ENCODE assay signal across 12 cellular contexts in genomic region chr3:159418571-159419526, GRCh38.
A peak's percentile ranks its signal among the peaks of the same experiment; 100 is the strongest.
DNase-seq lines count a peak whose midpoint lies in the region; ATAC-seq and TF ChIP-seq lines count a peak whose summit lies in the region.
"Had no signal": no experiment of that assay in that cellular context is flagged by ENCODE, and none has a peak within 500 bp of the region (broad histone marks: within the 10 kb centered on the region; RNA-seq: fewer than 3 reads in every experiment).

No MANE protein-coding gene starts in this region.

- ATAC-seq in PC-3 (peak; percentile 69), GM21529 (IDR thresholded peaks at IDR 0.05; ENCODE audit: unreplicated experiment) (no peak), HG03342 (IDR thresholded peaks at IDR 0.05; ENCODE audit: unreplicated experiment) (no peak)

- intact Hi-C loops in PC-3 (cut with micrococcal nuclease) = no loop called here
- intact Hi-C loops in testis (cut with DNase I; ENCODE audit: low total_unique reads) = no loop called here

- H3K27me3 ChIP-seq in PC-3 (ENCODE audit: low read length) (no peaks in the 10 kb centered on the region), fibroblast of lung (ENCODE audit: control insufficient read depth, insufficient read depth, low read length) (no peaks in the 10 kb centered on the region), neuronal stem cell (ENCODE audit: control insufficient read depth in 3 of 3, insufficient read depth in 3 of 3, low read depth in 1 of 3, low read length in 3 of 3) (no peaks in the 10 kb centered on the region), testis (no peaks in the 10 kb centered on the region)

- H3K14ac ChIP-seq in neuronal stem cell (ENCODE audit: low read length) = no peak overlapping the region

- POLR2A ChIA-PET in PC-3 (lab: Charles Lee; ENCODE audit: unreplicated experiment) = no interaction called here

- BruUV-seq in PC-3 (replicated peaks; lab: Mats Ljungman, UMichigan) = no TSS peak

- H3K9ac ChIP-seq in PC-3 (ENCODE audit: low read length) = no peak overlapping the region
- H3K9ac ChIP-seq in fibroblast of lung (ENCODE audit: insufficient read depth, low read length) = no peak overlapping the region
- H3K9ac ChIP-seq in neuronal stem cell (ENCODE audit: low read depth, low read length, poor library complexity) = no peak overlapping the region

- H3K4me3 ChIP-seq in PC-3 (ENCODE audit: low read length) = no peak overlapping the region
- no peak overlapping the region for H3K4me3 ChIP-seq in fibroblast of lung (replicated peaks in 1 of 4; ENCODE audit: control extremely low read depth in 1 of 4, insufficient read depth in 1 of 4, low read depth in 3 of 4, low read length in 4 of 4)
- no peak overlapping the region for H3K4me3 ChIP-seq in neuronal stem cell (ENCODE audit: low read length in 2 of 2)
- H3K4me3 ChIP-seq in testis = no peak overlapping the region

- H3F3A ChIP-seq in PC-3 (ENCODE audit: low read length, unreplicated experiment) = no peaks in the 10 kb centered on the region

- no peak overlapping the region for H2AK5ac ChIP-seq in neuronal stem cell (ENCODE audit: low read depth, low read length)

- H3K27ac ChIP-seq in PC-3 (ENCODE audit: low read length) (no peak overlapping the region), fibroblast of lung (ENCODE audit: insufficient read depth, low read length) (no peak overlapping the region), neuronal stem cell (replicated peaks; ENCODE audit: low read length) (no peak overlapping the region), testis (no peak overlapping the region)

- no peak overlapping the region for H4K8ac ChIP-seq in neuronal stem cell (ENCODE audit: low read depth, low read length)

- no peaks in the 10 kb centered on the region for H4K20me1 ChIP-seq in PC-3 (ENCODE audit: low read length)
- no peaks in the 10 kb centered on the region for H4K20me1 ChIP-seq in fibroblast of lung (ENCODE audit: control insufficient read depth, extremely low read depth, insufficient read depth, low read length)

- no peak for TF ChIP-seq CTCF in PC-3 (conservative IDR thresholded peaks at IDR 0.05; ENCODE audit: low read depth, low read length)
- no peak for TF ChIP-seq CTCF in fibroblast of lung (conservative IDR thresholded peaks at IDR 0.05 in 1 of 2, IDR thresholded peaks at IDR 0.05 in 1 of 2; ENCODE audit: low read depth in 1 of 2, low read length in 2 of 2)
- no peak for TF ChIP-seq CTCF in testis (IDR thresholded peaks at IDR 0.05)

- no peak overlapping the region for H2BK12ac ChIP-seq in neuronal stem cell (ENCODE audit: low read length)

- CTCF ChIA-PET in PC-3 (lab: Charles Lee) = no interaction called here

- H3K79me1 ChIP-seq in neuronal stem cell (ENCODE audit: low read depth, low read length) = no peaks in the 10 kb centered on the region

- H3K4me2 ChIP-seq in PC-3 (ENCODE audit: low read length) (no peak overlapping the region), fibroblast of lung (ENCODE audit: extremely low read depth, insufficient read depth, low read length) (no peak overlapping the region), neuronal stem cell (ENCODE audit: insufficient read depth, low read length, poor library complexity, severe bottlenecking) (no peak overlapping the region)

- no peak overlapping the region for H2BK5ac ChIP-seq in neuronal stem cell (ENCODE audit: low read length)

- H3K79me2 ChIP-seq in PC-3 (ENCODE audit: low read length) = no peaks in the 10 kb centered on the region
- no peaks in the 10 kb centered on the region for H3K79me2 ChIP-seq in fibroblast of lung (ENCODE audit: control insufficient read depth, insufficient read depth, low read length)

- H3K4me1 ChIP-seq in PC-3 (ENCODE audit: insufficient read depth, low read length) (peaks cover 9% of the 10 kb centered on the region), fibroblast of lung (ENCODE audit: control insufficient read depth, extremely low read depth, insufficient read depth, low read length) (no peaks in the 10 kb centered on the region), neuronal stem cell (ENCODE audit: control insufficient read depth in 2 of 2, insufficient read depth in 1 of 2, low read depth in 1 of 2, low read length in 2 of 2) (peaks cover 3% of the 10 kb centered on the region in 2 donors), testis (no peaks in the 10 kb centered on the region)

- no peaks in the 10 kb centered on the region for H3K9me2 ChIP-seq in PC-3 (replicated peaks; ENCODE audit: low read length)

- H3K18ac ChIP-seq in neuronal stem cell (ENCODE audit: low read length) = no peak overlapping the region

- no peak overlapping the region for H2BK15ac ChIP-seq in neuronal stem cell (ENCODE audit: low read length)

- H3K4ac ChIP-seq in neuronal stem cell (ENCODE audit: low read length) = no peak overlapping the region

- no peak overlapping the region for H3K23ac ChIP-seq in neuronal stem cell (ENCODE audit: low read depth, low read length, poor library complexity)

- no peak overlapping the region for H2AFZ ChIP-seq in PC-3 (ENCODE audit: low read length)
- no peak overlapping the region for H2AFZ ChIP-seq in fibroblast of lung (ENCODE audit: low read length)
- peak overlapping the region; percentile 11 for H2AFZ ChIP-seq in neuronal stem cell (ENCODE audit: low read length)

- H2BK120ac ChIP-seq in neuronal stem cell (ENCODE audit: low read depth, low read length) = no peak overlapping the region

- H3K36me3 ChIP-seq in PC-3 (ENCODE audit: low read depth, low read length) (0 out of 2 replicates have a peak, but pooled peaks cover 3% of the 10 kb centered on the region), fibroblast of lung (ENCODE audit: control insufficient read depth, insufficient read depth, low read length) (no peaks in the 10 kb centered on the region), neuronal stem cell (replicated peaks in 1 of 2; ENCODE audit: control insufficient read depth in 2 of 2, insufficient read depth in 2 of 2, low read length in 2 of 2) (no peaks in the 10 kb centered on the region), testis (ENCODE audit: low read depth, missing control alignments) (no peaks in the 10 kb centered on the region)

- DNase-seq in ELR (ENCODE audit: low read depth) (peak; percentile 77), PC-3 (peak; percentile 57), fibroblast of lung (ENCODE audit: low read depth in 2 of 2) (peak; percentile 7 to 70), neuronal stem cell (ENCODE audit: low spot score) (no peak), 8988T (no peak), testis (no peak)
- DNase-seq: activated naive CD4-positive, alpha-beta T cell treated with anti-CD3 and anti-CD28 coated beads for 36 hours; NCI-H1417 treated with DMSO at 0.1 percent for 48 hours; NCI-H82; small intestine had no signal

- WGBS in neuronal stem cell (ENCODE audit: extremely low coverage in 2 of 2, insufficient read length in 2 of 2, insufficient replicate concordance in 1 of 2), 2 donors = no CpG with 5 or more reads among the region's 4 CpGs
- 38 to 47% methylated on average over 4 of the region's 4 CpGs for WGBS in testis, 2 donors

- no peak for TF ChIP-seq POLR2A in testis (IDR thresholded peaks at IDR 0.05)

- no peak overlapping the region for H4K91ac ChIP-seq in neuronal stem cell (ENCODE audit: low read depth, low read length, poor library complexity)

- H3K9me3 ChIP-seq in PC-3 (ENCODE audit: low read length) (no peaks in the 10 kb centered on the region), fibroblast of lung (ENCODE audit: control insufficient read depth, insufficient read depth, low read depth, low read length) (no peaks in the 10 kb centered on the region), neuronal stem cell (replicated peaks in 1 of 2; ENCODE audit: control insufficient read depth in 2 of 2, insufficient read depth in 1 of 2, low read depth in 1 of 2, low read length in 2 of 2) (no peaks in the 10 kb centered on the region), testis (no peaks in the 10 kb centered on the region)

Comparison
In these comparisons a context has a peak if more than half of its experiments do, and no peak if none do; other contexts are left out.
1. DNase-seq: peak in ELR (single experiment), PC-3 (single experiment) and fibroblast of lung (2 of 2); none in neuronal stem cell (single experiment), 8988T (single experiment) and testis (single experiment).